Comparison of ENCODE assay signal across 8 cellular contexts in the genomic region with DNA sequence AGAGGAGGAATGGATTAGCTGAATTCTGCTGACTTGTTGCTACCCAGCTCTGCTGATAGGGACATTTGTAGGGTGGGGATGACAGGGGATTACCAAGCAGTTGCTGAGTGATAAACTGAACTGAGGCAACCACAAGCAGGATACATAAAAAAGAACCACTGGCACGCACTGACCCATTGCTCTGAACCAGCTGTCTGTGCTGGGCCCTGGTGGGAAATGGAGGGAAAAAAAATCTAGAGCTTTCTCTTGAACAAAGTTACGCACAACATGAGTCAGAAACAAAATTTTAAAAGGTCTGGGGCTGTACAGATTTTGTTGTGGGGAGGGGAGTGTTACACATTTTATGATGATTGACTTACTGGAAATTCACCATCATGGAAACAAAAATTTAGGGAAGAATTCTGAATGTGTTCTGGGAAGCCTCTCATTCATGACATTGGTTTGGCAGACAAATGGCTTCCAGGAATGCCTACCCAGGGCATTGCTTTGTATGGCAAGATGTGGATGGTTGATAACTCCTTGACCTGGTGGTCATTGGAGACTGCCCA. TPM values are rescaled to one million over a fixed set of nuclear protein-coding genes. Genes with fewer than 3 reads are reported as not detected.
DNase-seq lines count a peak whose midpoint lies in the region; ATAC-seq and TF ChIP-seq lines count a peak whose summit lies in the region.

No MANE protein-coding gene starts in this region.

- H3K27ac ChIP-seq in dorsolateral prefrontal cortex: peak overlapping the region in 3 of 59 donors; percentile 2 to 15 (median 15)

- H3K9me3 Mint-ChIP-seq in activated naive CD8-positive, alpha-beta T cell treated with anti-CD3 and anti-CD28 coated beads, Interleukin-2, amount 50 U/mL, for 24 hours: no peaks in the 10 kb centered on the region
- no peaks in the 10 kb centered on the region for H3K9me3 Mint-ChIP-seq in natural killer cell treated with Interleukin-12 subunit alpha and Interleukin-12 subunit beta and Interleukin-15 and Interleukin-18, amount 100 ng/mL, for 72 hours
- H3K9me3 Mint-ChIP-seq in Caco-2 (ENCODE audit: unreplicated experiment): no peaks in the 10 kb centered on the region

- CTCF ChIA-PET in Caco-2 (lab: Charles Lee): no interaction called here

- intact Hi-C loops in dorsolateral prefrontal cortex (cut with DNase I) (no loop called here), Caco-2 (cut with micrococcal nuclease; ENCODE audit: unreplicated experiment) (no loop called here)

- H3K4me1 Mint-ChIP-seq in activated naive CD8-positive, alpha-beta T cell treated with anti-CD3 and anti-CD28 coated beads, Interleukin-2, amount 50 U/mL, for 24 hours: peaks cover 34% of the 10 kb centered on the region
- H3K4me1 Mint-ChIP-seq in natural killer cell treated with Interleukin-12 subunit alpha and Interleukin-12 subunit beta and Interleukin-15 and Interleukin-18, amount 100 ng/mL, for 72 hours (ENCODE audit: low read depth in 2 of 2): peaks cover 52 to 57% of the 10 kb centered on the region in 2 donors
- H3K4me1 Mint-ChIP-seq in Caco-2 (ENCODE audit: low read depth, unreplicated experiment): peaks cover 8% of the 10 kb centered on the region

- no TSS peak for BruUV-seq in Caco-2 (replicated peaks; lab: Mats Ljungman, UMichigan)

- POLR2A ChIA-PET in Caco-2 (lab: Charles Lee): no interaction called here

- no peaks in the 10 kb centered on the region for H3K9me3 ChIP-seq in Caco-2

- H3K36me3 ChIP-seq in Caco-2 (ENCODE audit: control insufficient read depth, insufficient read depth, low read length): no peaks in the 10 kb centered on the region

- no peak overlapping the region for H3K4me3 ChIP-seq in dorsolateral prefrontal cortex
- H3K4me3 ChIP-seq in Caco-2 (ENCODE audit: low read depth, low read length): no peak overlapping the region

- H3K36me3 Mint-ChIP-seq in activated naive CD8-positive, alpha-beta T cell treated with anti-CD3 and anti-CD28 coated beads, Interleukin-2, amount 50 U/mL, for 24 hours (ENCODE audit: low read depth): no peaks in the 10 kb centered on the region
- H3K36me3 Mint-ChIP-seq in natural killer cell treated with Interleukin-12 subunit alpha and Interleukin-12 subunit beta and Interleukin-15 and Interleukin-18, amount 100 ng/mL, for 72 hours: no peaks in the 10 kb centered on the region
- H3K36me3 Mint-ChIP-seq in Caco-2 (ENCODE audit: insufficient read depth, unreplicated experiment): no peaks in the 10 kb centered on the region

- no peak overlapping the region for H3K4me3 Mint-ChIP-seq in activated naive CD8-positive, alpha-beta T cell treated with anti-CD3 and anti-CD28 coated beads, Interleukin-2, amount 50 U/mL, for 24 hours
- peak overlapping the region; percentile 76 for H3K4me3 Mint-ChIP-seq in natural killer cell treated with Interleukin-12 subunit alpha and Interleukin-12 subunit beta and Interleukin-15 and Interleukin-18, amount 100 ng/mL, for 72 hours
- H3K4me3 Mint-ChIP-seq in Caco-2 (ENCODE audit: unreplicated experiment): no peak overlapping the region

- no peaks in the 10 kb centered on the region for H3K4me1 ChIP-seq in Caco-2

- H3K27ac Mint-ChIP-seq in activated naive CD8-positive, alpha-beta T cell treated with anti-CD3 and anti-CD28 coated beads, Interleukin-2, amount 50 U/mL, for 24 hours: peak overlapping the region; percentile 74
- peak overlapping the region; percentile 87 to 95 for H3K27ac Mint-ChIP-seq in natural killer cell treated with Interleukin-12 subunit alpha and Interleukin-12 subunit beta and Interleukin-15 and Interleukin-18, amount 100 ng/mL, for 72 hours
- no peak overlapping the region for H3K27ac Mint-ChIP-seq in Caco-2 (ENCODE audit: unreplicated experiment)

- ATAC-seq in HG03280 (IDR thresholded peaks at IDR 0.05; ENCODE audit: unreplicated experiment): peak; percentile 79
- peak; percentile 92 for ATAC-seq in activated naive CD8-positive, alpha-beta T cell treated with anti-CD3 and anti-CD28 coated beads, Interleukin-2, amount 50 U/mL, for 24 hours
- ATAC-seq in natural killer cell treated with Interleukin-12 subunit alpha and Interleukin-12 subunit beta and Interleukin-15 and Interleukin-18, amount 100 ng/mL, for 72 hours: peak; percentile 97 to 98

- H3K27me3 ChIP-seq in dorsolateral prefrontal cortex (no peaks in the 10 kb centered on the region), Caco-2 (replicated peaks; ENCODE audit: control insufficient read depth, insufficient read depth, low read length) (no peaks in the 10 kb centered on the region)

- DNase-seq in stimulated activated CD4-positive, alpha-beta T cell treated with anti-CD3 and anti-CD28 coated beads, Interleukin-4, amount 100 ng/mL, for 24 hours: peak; percentile 7
- no peak for DNase-seq in stimulated activated CD4-positive, alpha-beta T cell treated with anti-CD3 and anti-CD28 coated beads, Interleukin-15, amount 100 ng/mL, for 24 hours
- DNase-seq in activated naive CD8-positive, alpha-beta T cell treated with anti-CD3 and anti-CD28 coated beads, Interleukin-2, amount 50 U/mL, for 24 hours: no peak
- DNase-seq in natural killer cell treated with Interleukin-12 subunit alpha and Interleukin-12 subunit beta and Interleukin-15 and Interleukin-18, amount 100 ng/mL, for 72 hours (ENCODE audit: low spot score): peak; percentile 76
- DNase-seq in dorsolateral prefrontal cortex (no peak), Caco-2 (no peak), NCI-H1105 (lab: John Stamatoyannopoulos, UW) (no peak)

- H3K27me3 Mint-ChIP-seq in activated naive CD8-positive, alpha-beta T cell treated with anti-CD3 and anti-CD28 coated beads, Interleukin-2, amount 50 U/mL, for 24 hours: no peaks in the 10 kb centered on the region
- H3K27me3 Mint-ChIP-seq in natural killer cell treated with Interleukin-12 subunit alpha and Interleukin-12 subunit beta and Interleukin-15 and Interleukin-18, amount 100 ng/mL, for 72 hours: no peaks in the 10 kb centered on the region
- no peaks in the 10 kb centered on the region for H3K27me3 Mint-ChIP-seq in Caco-2 (ENCODE audit: insufficient read depth, unreplicated experiment)

- TF ChIP-seq CTCF in dorsolateral prefrontal cortex (IDR thresholded peaks at IDR 0.05 in 54 of 56, conservative IDR thresholded peaks at IDR 0.05 in 2 of 56; ENCODE audit: low read depth in 1 of 56, partially characterized antibody in 56 of 56) (no peak), Caco-2 (IDR thresholded peaks at IDR 0.05; ENCODE audit: insufficient read depth in 1 of 2, low read depth in 1 of 2, low read length in 1 of 2, severe bottlenecking in 1 of 2, unreplicated experiment in 1 of 2) (no peak)

RNA-seq across cellular contexts. Expression of a gene that starts 37.7 kb away (rescaled TPM):
- 10 to 100 TPM; 17.8 to 20.6 TPM for total RNA-seq in natural killer cell treated with Interleukin-12 subunit alpha and Interleukin-12 subunit beta and Interleukin-15 and Interleukin-18, amount 100 ng/mL, for 72 hours
- 100 to 1,000 TPM in 4 of 120 experiments, 10 to 100 TPM in 116; 60.9 to 108 (median 81.7) TPM for total RNA-seq in dorsolateral prefrontal cortex
- 34.3 and 34.5 TPM in 2 replicates for total RNA-seq in Caco-2 (2022)

Comparison
In these comparisons a context has a peak if more than half of its experiments do, and no peak if none do; other contexts are left out.
1. DNase-seq: peak in stimulated activated CD4-positive, alpha-beta T cell treated with anti-CD3 and anti-CD28 coated beads, Interleukin-4, amount 100 ng/mL, for 24 hours (single experiment) and natural killer cell treated with Interleukin-12 subunit alpha and Interleukin-12 subunit beta and Interleukin-15 and Interleukin-18, amount 100 ng/mL, for 72 hours (single experiment); none in stimulated activated CD4-positive, alpha-beta T cell treated with anti-CD3 and anti-CD28 coated beads, Interleukin-15, amount 100 ng/mL, for 24 hours (single experiment), activated naive CD8-positive, alpha-beta T cell treated with anti-CD3 and anti-CD28 coated beads, Interleukin-2, amount 50 U/mL, for 24 hours (single experiment), dorsolateral prefrontal cortex (0 of 10), Caco-2 (0 of 2) and NCI-H1105 (single experiment).
2. Peak in every context shown above with its lines, with median percentiles within 50 percentile points of each other: ATAC-seq.